Comparison of ENCODE assay signal across 22 cellular contexts in the genomic region with DNA sequence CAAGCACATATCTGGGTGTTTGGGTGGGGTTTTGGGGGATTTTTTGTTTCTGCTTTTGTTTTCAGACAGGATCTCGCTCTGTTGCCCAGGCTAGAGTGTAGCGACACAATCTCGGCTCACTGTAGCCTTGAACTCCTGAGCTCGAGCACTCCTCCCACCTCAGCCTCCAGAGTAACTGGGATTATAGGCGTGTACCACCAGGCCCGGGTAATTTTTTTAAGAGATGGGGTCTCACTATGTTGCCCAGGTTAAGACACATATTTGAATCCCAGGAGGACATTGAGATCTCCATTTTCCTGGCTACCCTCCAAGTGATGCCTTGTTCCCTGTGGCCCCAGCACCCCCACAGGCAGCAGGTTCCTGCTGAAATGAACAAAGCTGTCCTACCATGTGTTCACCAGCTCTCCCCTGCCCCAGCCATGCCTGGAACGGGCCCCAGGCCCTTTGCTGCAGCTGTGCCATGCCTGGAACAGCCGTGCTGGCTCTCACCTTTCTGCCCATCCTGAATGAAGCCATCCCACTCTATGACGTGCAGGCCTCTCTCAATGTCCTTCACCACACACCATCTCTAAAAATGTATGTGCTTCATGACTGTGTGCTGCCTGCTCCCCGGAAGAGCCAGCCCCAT.
"Had no signal": no experiment of that assay in that cellular context is flagged by ENCODE, and none has a peak within 500 bp of the region (broad histone marks: within the 10 kb centered on the region; RNA-seq: fewer than 3 reads in every experiment).

No MANE protein-coding gene starts in this region.

- H3K9me3 ChIP-seq: esophagus muscularis mucosa, gastroesophageal sphincter, right atrium auricular region, tibial artery, upper lobe of left lung, uterus had no signal

- H3K9me3 Mint-ChIP-seq: stimulated activated effector memory CD8-positive, alpha-beta T cell treated with anti-CD3 and anti-CD28 coated beads, Interleukin-12 subunit alpha, Interleukin-12 subunit beta, amount 100 ng/mL, for 72 hours had no signal

- H3K36me3 ChIP-seq: neural progenitor cell, right atrium auricular region, uterus had no signal

- H3K9ac ChIP-seq: neural progenitor cell, parathyroid adenoma had no signal

- H3K27ac ChIP-seq: epithelial cell of prostate, neural progenitor cell, parathyroid adenoma, right atrium auricular region, tibial artery, upper lobe of left lung, uterus had no signal

- H3K4me1 Mint-ChIP-seq: neural progenitor cell had no signal

- H3K4me3 Mint-ChIP-seq: dendritic cell treated with granulocyte-macrophage colony-stimulating factor and Interleukin-4, amounts not matched to agents 40 ng/mL and 50 ng/mL, for 4 days; effector memory CD8-positive, alpha-beta T cell; immature natural killer cell; naive thymus-derived CD8-positive, alpha-beta T cell; neural progenitor cell; stimulated activated effector memory CD8-positive, alpha-beta T cell treated with anti-CD3 and anti-CD28 coated beads, Interleukin-12 subunit alpha, Interleukin-12 subunit beta, amount 100 ng/mL, for 72 hours; stimulated activated naive CD8-positive, alpha-beta T cell treated with anti-CD3 and anti-CD28 coated beads, Interleukin-15, Interleukin-2, amounts not matched to agents 100 ng/mL and 50 ng/mL, for 24 hours had no signal

- H3K4me1 ChIP-seq: neural progenitor cell, parathyroid adenoma had no signal

- DNase-seq: effector memory CD8-positive, alpha-beta T cell; immature natural killer cell; left colon; left ventricle myocardium superior; naive thymus-derived CD8-positive, alpha-beta T cell; occipital lobe; stimulated activated CD4-positive, alpha-beta T cell treated with anti-CD3 and anti-CD28 coated beads, Interleukin-4, amount 100 ng/mL, for 1 hour; stimulated activated CD8-positive, alpha-beta memory T cell treated with anti-CD3 and anti-CD28 coated beads, Interleukin-4, amount 100 ng/mL, for 48 hours; tibial artery; upper lobe of left lung; uterus had no signal

- H3K4me2 ChIP-seq: neural progenitor cell, smooth muscle cell had no signal

- H3K27me3 ChIP-seq: esophagus muscularis mucosa, gastroesophageal sphincter, neural progenitor cell, right atrium auricular region, tibial artery, upper lobe of left lung, uterus had no signal

- H3K27ac Mint-ChIP-seq: dendritic cell treated with granulocyte-macrophage colony-stimulating factor and Interleukin-4, amounts not matched to agents 40 ng/mL and 50 ng/mL, for 4 days; effector memory CD8-positive, alpha-beta T cell; immature natural killer cell; neural progenitor cell; stimulated activated effector memory CD8-positive, alpha-beta T cell treated with anti-CD3 and anti-CD28 coated beads, Interleukin-12 subunit alpha, Interleukin-12 subunit beta, amount 100 ng/mL, for 72 hours; stimulated activated naive CD8-positive, alpha-beta T cell treated with anti-CD3 and anti-CD28 coated beads, Interleukin-15, Interleukin-2, amounts not matched to agents 100 ng/mL and 50 ng/mL, for 24 hours had no signal

- H3K4me3 ChIP-seq: esophagus muscularis mucosa, gastroesophageal sphincter, lung, neural progenitor cell, right atrium auricular region, smooth muscle cell, tibial artery, upper lobe of left lung, uterus had no signal

- H3K36me3 Mint-ChIP-seq: stimulated activated effector memory CD8-positive, alpha-beta T cell treated with anti-CD3 and anti-CD28 coated beads, Interleukin-12 subunit alpha, Interleukin-12 subunit beta, amount 100 ng/mL, for 72 hours had no signal

- H3K27me3 Mint-ChIP-seq: effector memory CD8-positive, alpha-beta T cell; naive thymus-derived CD8-positive, alpha-beta T cell; stimulated activated naive CD8-positive, alpha-beta T cell treated with anti-CD3 and anti-CD28 coated beads, Interleukin-15, Interleukin-2, amounts not matched to agents 100 ng/mL and 50 ng/mL, for 24 hours had no signal

- ATAC-seq: effector memory CD8-positive, alpha-beta T cell; gastroesophageal sphincter; left colon; left ventricle myocardium superior; naive thymus-derived CD8-positive, alpha-beta T cell; stimulated activated effector memory CD8-positive, alpha-beta T cell treated with anti-CD3 and anti-CD28 coated beads, Interleukin-12 subunit alpha, Interleukin-12 subunit beta, amount 100 ng/mL, for 72 hours had no signal
